Comparison of ENCODE assay signal across 15 cellular contexts in genomic region chr15:70151441-70151840, GRCh38. TPM values are rescaled to one million over a fixed set of nuclear protein-coding genes. Genes with fewer than 3 reads are reported as not detected.
DNase-seq lines count a peak whose midpoint lies in the region; ATAC-seq and TF ChIP-seq lines count a peak whose summit lies in the region.
"Had no signal": no experiment of that assay in that cellular context is flagged by ENCODE, and none has a peak within 500 bp of the region (broad histone marks: within the 10 kb centered on the region; RNA-seq: fewer than 3 reads in every experiment).

No MANE protein-coding gene starts in this region.

- no peak overlapping the region for H3K4me3 ChIP-seq in lower lobe of right lung
- no peak overlapping the region for H3K4me3 ChIP-seq in ascending aorta
- H3K4me3 ChIP-seq: K562 had no signal

- no peaks in the 10 kb centered on the region for H3K27me3 ChIP-seq in lower lobe of right lung (ENCODE audit: low read depth)
- H3K27me3 ChIP-seq in ascending aorta, result no peaks in the 10 kb centered on the region
- H3K27me3 ChIP-seq: BE2C had no signal

- H3K27ac ChIP-seq in lower lobe of right lung, result no peak overlapping the region
- no peak overlapping the region for H3K27ac ChIP-seq in ascending aorta
- H3K27ac ChIP-seq: 22Rv1 had no signal

- no peaks in the 10 kb centered on the region for H3K4me1 Mint-ChIP-seq in activated T-helper 17 cell treated with anti-CD3 and anti-CD28 coated beads, Interleukin-2, amount 50 U/mL, for 72 hours
- H3K4me1 Mint-ChIP-seq in natural killer cell, result peaks cover 27 to 28% of the 10 kb centered on the region in 2 donors
- H3K4me1 Mint-ChIP-seq in stimulated activated effector memory CD8-positive, alpha-beta T cell treated with anti-CD3 and anti-CD28 coated beads, Interleukin-12 subunit alpha, Interleukin-12 subunit beta, amount 100 ng/mL, for 72 hours, result peaks cover 12% of the 10 kb centered on the region

- H3K4me1 ChIP-seq in lower lobe of right lung (peaks cover 35% of the 10 kb centered on the region), ascending aorta (peaks cover 3 to 8% of the 10 kb centered on the region in 2 donors)

- intact Hi-C loops in natural killer cell (cut with micrococcal nuclease) (no loop called here), lower lobe of right lung (cut with DNase I) (no loop called here), ascending aorta (cut with DNase I) (no loop called here)

- H3K4me3 Mint-ChIP-seq in activated T-helper 17 cell treated with anti-CD3 and anti-CD28 coated beads, Interleukin-2, amount 50 U/mL, for 72 hours, result no peak overlapping the region
- peak overlapping the region; percentile 28 for H3K4me3 Mint-ChIP-seq in natural killer cell
- H3K4me3 Mint-ChIP-seq in stimulated activated effector memory CD8-positive, alpha-beta T cell treated with anti-CD3 and anti-CD28 coated beads, Interleukin-12 subunit alpha, Interleukin-12 subunit beta, amount 100 ng/mL, for 72 hours, result no peak overlapping the region
- H3K4me3 Mint-ChIP-seq: CD8-positive, alpha-beta memory T cell had no signal

- H3K27ac Mint-ChIP-seq in activated T-helper 17 cell treated with anti-CD3 and anti-CD28 coated beads, Interleukin-2, amount 50 U/mL, for 72 hours, result no peak overlapping the region
- H3K27ac Mint-ChIP-seq in natural killer cell, result peak overlapping the region in 1 of 2 donors; percentile 38
- H3K27ac Mint-ChIP-seq in stimulated activated effector memory CD8-positive, alpha-beta T cell treated with anti-CD3 and anti-CD28 coated beads, Interleukin-12 subunit alpha, Interleukin-12 subunit beta, amount 100 ng/mL, for 72 hours, result peak overlapping the region; percentile 42

- DNase-seq in DMS53 (lab: John Stamatoyannopoulos, UW), result peak; percentile 34
- no peak for DNase-seq in DMS53 treated with DMSO at 0.1 percent for 48 hours (lab: John Stamatoyannopoulos, UW; ENCODE audit: unreplicated experiment)
- DNase-seq in natural killer cell, result no peak
- DNase-seq in stimulated activated effector memory CD8-positive, alpha-beta T cell treated with anti-CD3 and anti-CD28 coated beads, Interleukin-12 subunit alpha, Interleukin-12 subunit beta, amount 100 ng/mL, for 72 hours (ENCODE audit: low spot score in 2 of 2), result no peak
- DNase-seq in lower lobe of right lung, result no peak
- DNase-seq in ascending aorta (ENCODE audit: low spot score in 2 of 2), result no peak
- DNase-seq: CD8-positive, alpha-beta memory T cell; DND-41; NCI-H1436 treated with DMSO at 0.1 percent for 48 hours had no signal

- H3K36me3 ChIP-seq in lower lobe of right lung (no peaks in the 10 kb centered on the region), ascending aorta (no peaks in the 10 kb centered on the region)
- H3K36me3 ChIP-seq: BE2C had no signal

- ATAC-seq in activated T-helper 17 cell treated with anti-CD3 and anti-CD28 coated beads, Interleukin-2, amount 50 U/mL, for 72 hours (replicated peaks), result peak; percentile 39
- ATAC-seq in natural killer cell (no peak), lower lobe of right lung (no peak), HG03025 (IDR thresholded peaks at IDR 0.05; ENCODE audit: low FRiP score, unreplicated experiment) (no peak)
- ATAC-seq in stimulated activated effector memory CD8-positive, alpha-beta T cell treated with anti-CD3 and anti-CD28 coated beads, Interleukin-12 subunit alpha, Interleukin-12 subunit beta, amount 100 ng/mL, for 72 hours, result no peak
- ATAC-seq: HCT116, K562 had no signal

- no peaks in the 10 kb centered on the region for H3K36me3 Mint-ChIP-seq in activated T-helper 17 cell treated with anti-CD3 and anti-CD28 coated beads, Interleukin-2, amount 50 U/mL, for 72 hours (ENCODE audit: low read depth)
- H3K36me3 Mint-ChIP-seq in natural killer cell, result no peaks in the 10 kb centered on the region
- H3K36me3 Mint-ChIP-seq in stimulated activated effector memory CD8-positive, alpha-beta T cell treated with anti-CD3 and anti-CD28 coated beads, Interleukin-12 subunit alpha, Interleukin-12 subunit beta, amount 100 ng/mL, for 72 hours, result no peaks in the 10 kb centered on the region

- H3K9me3 Mint-ChIP-seq in activated T-helper 17 cell treated with anti-CD3 and anti-CD28 coated beads, Interleukin-2, amount 50 U/mL, for 72 hours, result no peaks in the 10 kb centered on the region
- no peaks in the 10 kb centered on the region for H3K9me3 Mint-ChIP-seq in natural killer cell
- no peaks in the 10 kb centered on the region for H3K9me3 Mint-ChIP-seq in stimulated activated effector memory CD8-positive, alpha-beta T cell treated with anti-CD3 and anti-CD28 coated beads, Interleukin-12 subunit alpha, Interleukin-12 subunit beta, amount 100 ng/mL, for 72 hours
- H3K9me3 Mint-ChIP-seq: CD8-positive, alpha-beta memory T cell had no signal

- H3K27me3 Mint-ChIP-seq in activated T-helper 17 cell treated with anti-CD3 and anti-CD28 coated beads, Interleukin-2, amount 50 U/mL, for 72 hours, result peaks cover 3% of the 10 kb centered on the region
- peaks cover 52 to 96% of the 10 kb centered on the region in 2 donors for H3K27me3 Mint-ChIP-seq in natural killer cell (ENCODE audit: low read depth in 2 of 2)

- H3K9me3 ChIP-seq in lower lobe of right lung (no peaks in the 10 kb centered on the region), ascending aorta (no peaks in the 10 kb centered on the region)
- H3K9me3 ChIP-seq: BE2C had no signal

- no peak for TF ChIP-seq CTCF in natural killer cell (IDR thresholded peaks at IDR 0.05)
- no peak for TF ChIP-seq CTCF in lower lobe of right lung (IDR thresholded peaks at IDR 0.05)
- TF ChIP-seq CTCF in ascending aorta (IDR thresholded peaks at IDR 0.05), result no peak

RNA-seq across cellular contexts. Expression of gene TLE3, which starts 53.7 kb away (rescaled TPM):
- total RNA-seq in activated T-helper 17 cell treated with anti-CD3 and anti-CD28 coated beads, Interleukin-2, amount 50 U/mL, for 72 hours, result 100 to 1,000 TPM in 1 of 2 donors, 10 to 100 TPM in 1; 94.9 to 131 TPM
- total RNA-seq in natural killer cell (10 to 100 TPM; 32.1 to 94.9 (median 36.7) TPM), lower lobe of right lung (63.7 TPM), ascending aorta (76.4 TPM)
